ENCODE assay signal across 13 cellular contexts in the genomic region with DNA sequence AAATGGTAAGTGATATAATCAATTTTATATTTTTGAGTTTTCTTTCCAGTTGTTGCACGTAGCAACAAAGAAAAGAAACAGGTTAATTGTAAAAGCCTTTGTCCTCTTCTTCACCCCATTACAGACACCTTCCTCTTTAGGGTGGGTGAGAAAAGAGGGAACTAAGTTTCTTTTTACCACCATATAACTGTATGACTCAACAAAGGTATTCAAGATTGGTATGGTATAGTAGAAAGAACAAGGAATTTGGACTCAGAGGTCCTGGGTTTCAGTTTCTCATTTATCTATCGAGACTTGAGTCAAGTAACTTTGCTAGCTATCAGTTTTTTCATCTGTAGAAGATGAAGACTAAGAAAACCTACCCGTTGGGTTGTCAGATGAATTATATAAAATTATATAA. TPM values are rescaled to one million over a fixed set of nuclear protein-coding genes. Genes with fewer than 3 reads are reported as not detected.
A peak's percentile ranks its signal among the peaks of the same experiment; 100 is the strongest.
DNase-seq lines count a peak whose midpoint lies in the region; ATAC-seq and TF ChIP-seq lines count a peak whose summit lies in the region.
"Had no signal": no experiment of that assay in that cellular context is flagged by ENCODE, and none has a peak within 500 bp of the region (broad histone marks: within the 10 kb centered on the region; RNA-seq: fewer than 3 reads in every experiment).

No MANE protein-coding gene starts in this region.

- H3K4me3 ChIP-seq in stomach (no peak overlapping the region), aorta (ENCODE audit: low read length in 2 of 2) (no peak overlapping the region)

- peaks cover 0 to 4% (median 0%) of the 10 kb centered on the region in 3 donors for H3K27me3 ChIP-seq in stomach
- H3K27me3 ChIP-seq in aorta (ENCODE audit: control insufficient read depth in 1 of 2, insufficient read depth in 2 of 2, low read length in 1 of 2), result no peaks in the 10 kb centered on the region

- H3K36me3 Mint-ChIP-seq in effector memory CD8-positive, alpha-beta T cell (ENCODE audit: insufficient read depth), result peaks cover 2% of the 10 kb centered on the region
- H3K36me3 Mint-ChIP-seq: naive thymus-derived CD8-positive, alpha-beta T cell had no signal

- no peak overlapping the region for H3K4me3 Mint-ChIP-seq in stimulated activated naive CD8-positive, alpha-beta T cell treated with anti-CD3 and anti-CD28 coated beads, Interleukin-15, amount 100 ng/mL, for 72 hours
- no peak overlapping the region for H3K4me3 Mint-ChIP-seq in effector memory CD8-positive, alpha-beta T cell
- H3K4me3 Mint-ChIP-seq: naive thymus-derived CD8-positive, alpha-beta T cell had no signal

- H3K9me3 Mint-ChIP-seq in stimulated activated naive CD8-positive, alpha-beta T cell treated with anti-CD3 and anti-CD28 coated beads, Interleukin-15, amount 100 ng/mL, for 72 hours, result no peaks in the 10 kb centered on the region
- no peaks in the 10 kb centered on the region for H3K9me3 Mint-ChIP-seq in effector memory CD8-positive, alpha-beta T cell
- H3K9me3 Mint-ChIP-seq: naive thymus-derived CD8-positive, alpha-beta T cell had no signal

- TF ChIP-seq POLR2A in stomach (IDR thresholded peaks at IDR 0.05), result no peak

- TF ChIP-seq EP300 in stomach (IDR thresholded peaks at IDR 0.05), result no peak

- peaks cover 14% of the 10 kb centered on the region for H3K4me1 Mint-ChIP-seq in stimulated activated naive CD8-positive, alpha-beta T cell treated with anti-CD3 and anti-CD28 coated beads, Interleukin-15, amount 100 ng/mL, for 72 hours
- H3K4me1 Mint-ChIP-seq in effector memory CD8-positive, alpha-beta T cell (ENCODE audit: low read depth in 2 of 2), result no peaks in the 10 kb centered on the region

- H3K27ac ChIP-seq in stomach (no peak overlapping the region), aorta (ENCODE audit: low read depth in 1 of 2, low read length in 2 of 2) (no peak overlapping the region)

- H3K9me3 ChIP-seq in stomach (no peaks in the 10 kb centered on the region), aorta (ENCODE audit: control insufficient read depth, low read length) (no peaks in the 10 kb centered on the region)

- intact Hi-C loops in stomach (cut with DNase I; ENCODE audit: low total_unique reads) (no loop called here), aorta (cut with DNase I) (no loop called here)

- ATAC-seq in stimulated activated naive CD8-positive, alpha-beta T cell treated with anti-CD3 and anti-CD28 coated beads, Interleukin-15, Interleukin-2, amounts not matched to agents 100 U/mL and 50 U/mL, for 24 hours, result peak; percentile 49
- no peak for ATAC-seq in stimulated activated naive CD8-positive, alpha-beta T cell treated with anti-CD3 and anti-CD28 coated beads, Interleukin-15, amount 100 ng/mL, for 72 hours
- ATAC-seq in HG02642 (IDR thresholded peaks at IDR 0.05; ENCODE audit: poor library complexity, unreplicated experiment), result peak; percentile 55
- ATAC-seq in HG03558 (IDR thresholded peaks at IDR 0.05; ENCODE audit: extremely low read depth, unreplicated experiment), result peak; percentile 38
- no peak for ATAC-seq in effector memory CD8-positive, alpha-beta T cell (replicated peaks)
- ATAC-seq in aorta (ENCODE audit: low FRiP score), result no peak
- ATAC-seq: HCT116; naive thymus-derived CD8-positive, alpha-beta T cell had no signal

- peaks cover 3 to 9% (median 5%) of the 10 kb centered on the region in 4 donors for H3K4me1 ChIP-seq in stomach
- no peaks in the 10 kb centered on the region for H3K4me1 ChIP-seq in aorta (ENCODE audit: control insufficient read depth in 1 of 2, insufficient read depth in 2 of 2, low read length in 2 of 2)

- WGBS in stomach, 5 donors, result 70 to 85% (median 80%) methylated on average over 3 of the region's 3 CpGs
- 81 to 84% methylated on average over 3 of the region's 3 CpGs for WGBS in aorta, 2 donors

- H3K27me3 Mint-ChIP-seq in stimulated activated naive CD8-positive, alpha-beta T cell treated with anti-CD3 and anti-CD28 coated beads, Interleukin-15, amount 100 ng/mL, for 72 hours, result peaks cover 25% of the 10 kb centered on the region
- H3K27me3 Mint-ChIP-seq in effector memory CD8-positive, alpha-beta T cell, result peaks cover 24 to 40% of the 10 kb centered on the region in 2 donors

- H3K36me3 ChIP-seq in stomach, result no peaks in the 10 kb centered on the region
- H3K36me3 ChIP-seq in aorta (ENCODE audit: control insufficient read depth in 1 of 2, insufficient read depth in 2 of 2, low read length in 1 of 2), result no peaks in the 10 kb centered on the region

- DNase-seq in stimulated activated naive CD8-positive, alpha-beta T cell treated with anti-CD3 and anti-CD28 coated beads, Interleukin-15, Interleukin-2, amounts not matched to agents 100 U/mL and 50 U/mL, for 24 hours, result no peak
- no peak for DNase-seq in stimulated activated naive CD8-positive, alpha-beta T cell treated with anti-CD3 and anti-CD28 coated beads, Interleukin-15, amount 100 ng/mL, for 72 hours
- DNase-seq in stomach (no peak), AG08396 (ENCODE audit: low spot score) (no peak), aorta (no peak)
- DNase-seq in effector memory CD8-positive, alpha-beta T cell, result no peak
- DNase-seq: KG1; naive thymus-derived CD8-positive, alpha-beta T cell had no signal

- no peak for TF ChIP-seq CTCF in stomach (IDR thresholded peaks at IDR 0.05)

- H3K27ac Mint-ChIP-seq in stimulated activated naive CD8-positive, alpha-beta T cell treated with anti-CD3 and anti-CD28 coated beads, Interleukin-15, amount 100 ng/mL, for 72 hours, result peak overlapping the region in 1 of 2 donors; percentile 83
- no peak overlapping the region for H3K27ac Mint-ChIP-seq in effector memory CD8-positive, alpha-beta T cell
- H3K27ac Mint-ChIP-seq: naive thymus-derived CD8-positive, alpha-beta T cell had no signal

RNA-seq across cellular contexts. Expression of a gene that starts 5.6 kb away (rescaled TPM):
- total RNA-seq in stomach (100 to 1,000 TPM in 1 of 5 donors, 10 to 100 TPM in 4; 10.5 to 230 (median 31.2) TPM), aorta (10 to 100 TPM; 28.6 to 32.0 TPM)
- polyA plus RNA-seq in stomach (1 to 10 TPM; 2.7 to 5.8 (median 3.9) TPM), aorta (10 to 100 TPM in 1 of 2 donors, 1 to 10 TPM in 1; 4.3 to 13.0 TPM)

RNA-seq across cellular contexts. Expression of a gene that starts 42.6 kb away (rescaled TPM):
- total RNA-seq in stomach (10 to 100 TPM in 2 of 5 donors, 1 to 10 TPM in 2, not detected in 1; 1.4 to 11.1 (median 7.1) TPM), aorta (under 1 TPM in 1 of 2 donors, not detected in 1; 0.48 TPM)
- polyA plus RNA-seq in stomach (under 1 TPM in 1 of 3 donors, not detected in 2; 0.10 TPM), aorta (not detected)
- total RNA-seq: naive thymus-derived CD8-positive, alpha-beta T cell; NCI-H460; T-helper 1 cell treated with Interleukin-12 subunit alpha and Interleukin-12 subunit beta and Interleukin-4 antibody, amounts not matched to agents 30 ng/mL and 1 ng/mL, for 36 hours had no signal
- polyA plus RNA-seq: naive thymus-derived CD8-positive, alpha-beta T cell had no signal

Comparison
In these comparisons a context has a peak if more than half of its experiments do, and no peak if none do; other contexts are left out.
1. ATAC-seq: peak in stimulated activated naive CD8-positive, alpha-beta T cell treated with anti-CD3 and anti-CD28 coated beads, Interleukin-15, Interleukin-2, amounts not matched to agents 100 U/mL and 50 U/mL, for 24 hours (single experiment), HG02642 (single experiment) and HG03558 (single experiment); none in stimulated activated naive CD8-positive, alpha-beta T cell treated with anti-CD3 and anti-CD28 coated beads, Interleukin-15, amount 100 ng/mL, for 72 hours (single experiment), effector memory CD8-positive, alpha-beta T cell (single experiment) and aorta (single experiment).